8 cellular contexts compared by ENCODE assay signal in genomic region chr1:156130578-156130942, GRCh38. TPM values are rescaled to one million over a fixed set of nuclear protein-coding genes. Genes with fewer than 3 reads are reported as not detected.
DNase-seq lines count a peak whose midpoint lies in the region; ATAC-seq, FAIRE-seq and TF ChIP-seq lines count a peak whose summit lies in the region.

No MANE protein-coding gene starts in this region.

- FAIRE-seq in small intestine (lab: Jason Lieb, UNC): no peak

- ATAC-seq in Right ventricle myocardium superior (ENCODE audit: poor library complexity) (no peak), HG03520 (IDR thresholded peaks at IDR 0.05; ENCODE audit: unreplicated experiment) (no peak)

- 63% methylated on average over 6 of the region's 6 CpGs for WGBS in esophagus muscularis mucosa
- WGBS in ovary, 3 donors: 67 to 76% (median 71%) methylated on average over 6 of the region's 6 CpGs
- WGBS in small intestine, 3 donors: 74 to 79% (median 78%) methylated on average over 6 of the region's 6 CpGs

- TF ChIP-seq EP300 in esophagus muscularis mucosa (IDR thresholded peaks at IDR 0.05): no peak
- TF ChIP-seq EP300 in ovary (IDR thresholded peaks at IDR 0.05): no peak

- H3K27ac ChIP-seq in left ventricle myocardium inferior (replicated peaks) (peak overlapping the region; percentile 97), esophagus muscularis mucosa (replicated peaks in 1 of 4) (peak overlapping the region; percentile 92 to 100 (median 96)), ovary (peak overlapping the region; percentile 95 to 99), vagina (peak overlapping the region; percentile 97), small intestine (ENCODE audit: low read depth in 1 of 2, low read length in 1 of 2) (peak overlapping the region in 1 of 2 donors; percentile 7)

- H3K9me3 ChIP-seq in left ventricle myocardium inferior (replicated peaks) (no peaks in the 10 kb centered on the region), esophagus muscularis mucosa (no peaks in the 10 kb centered on the region), ovary (no peaks in the 10 kb centered on the region), vagina (no peaks in the 10 kb centered on the region), small intestine (ENCODE audit: control insufficient read depth, low read depth) (no peaks in the 10 kb centered on the region)

- TF ChIP-seq POLR2A in esophagus muscularis mucosa (IDR thresholded peaks at IDR 0.05; ENCODE audit: low read depth) (no peak), ovary (IDR thresholded peaks at IDR 0.05) (no peak), vagina (IDR thresholded peaks at IDR 0.05) (no peak)

- H3K4me1 ChIP-seq in left ventricle myocardium inferior (peaks cover 68% of the 10 kb centered on the region), esophagus muscularis mucosa (peaks cover 61 to 99% (median 64%) of the 10 kb centered on the region in 4 donors), ovary (ENCODE audit: insufficient read depth) (peaks cover 32% of the 10 kb centered on the region), vagina (peaks cover 57% of the 10 kb centered on the region), small intestine (ENCODE audit: control insufficient read depth in 2 of 2, insufficient read depth in 1 of 2, low read depth in 1 of 2, low read length in 1 of 2) (peaks cover 3 to 16% of the 10 kb centered on the region in 2 donors)

- TF ChIP-seq CTCF in left ventricle myocardium inferior (IDR thresholded peaks at IDR 0.05; ENCODE audit: borderline replicate concordance) (peak; percentile 2), esophagus muscularis mucosa (IDR thresholded peaks at IDR 0.05) (peak in 1 of 3 experiments; percentile 26), ovary (IDR thresholded peaks at IDR 0.05) (no peak), vagina (IDR thresholded peaks at IDR 0.05) (no peak)

- no peak for DNase-seq in left ventricle myocardium inferior
- DNase-seq in Right ventricle myocardium superior: no peak
- no peak for DNase-seq in esophagus muscularis mucosa (ENCODE audit: extremely low spot score)
- DNase-seq in ovary: no peak
- no peak for DNase-seq in vagina (ENCODE audit: extremely low spot score in 2 of 2)
- no peak for DNase-seq in small intestine
- no peak for DNase-seq in amygdala (lab: John Stamatoyannopoulos, UW)

- H3K4me3 ChIP-seq in left ventricle myocardium inferior: peak overlapping the region; percentile 50
- peak overlapping the region in 2 of 4 donors; percentile 32 to 33 for H3K4me3 ChIP-seq in esophagus muscularis mucosa
- H3K4me3 ChIP-seq in ovary: no peak overlapping the region
- H3K4me3 ChIP-seq in vagina: no peak overlapping the region
- H3K4me3 ChIP-seq in small intestine (ENCODE audit: low read depth in 1 of 2, low read length in 2 of 2): no peak overlapping the region

- peaks cover 52% of the 10 kb centered on the region for H3K36me3 ChIP-seq in left ventricle myocardium inferior
- H3K36me3 ChIP-seq in esophagus muscularis mucosa: peaks cover 52 to 53% (median 52%) of the 10 kb centered on the region in 4 donors
- H3K36me3 ChIP-seq in ovary: no peaks in the 10 kb centered on the region
- peaks cover 0 to 51% of the 10 kb centered on the region in 2 donors for H3K36me3 ChIP-seq in vagina
- peaks cover 16 to 17% of the 10 kb centered on the region in 2 donors for H3K36me3 ChIP-seq in small intestine (ENCODE audit: control insufficient read depth in 2 of 2, insufficient read depth in 2 of 2, low read length in 2 of 2)

- intact Hi-C loops in left ventricle myocardium inferior (cut with micrococcal nuclease): loop anchor here (2.0 kb wide), 1 partner anchor 34 kb away; no protein-coding TSS in a partner anchor
- intact Hi-C loops in Right ventricle myocardium superior (cut with DNase I): loop anchor here (2.0 kb wide), 1 partner anchor 34 kb away; no protein-coding TSS in a partner anchor
- intact Hi-C loops in esophagus muscularis mucosa (cut with DNase I): loop anchor here (1.0 kb wide), 1 partner anchor 34 kb away; no protein-coding TSS in a partner anchor
- intact Hi-C loops in ovary (cut with DNase I): loop anchor here in 3 of 4 donors (1.0 to 2.0 kb wide), 2 partner anchors 34 kb away; no protein-coding TSS in a partner anchor
- intact Hi-C loops in vagina (cut with DNase I): loop anchor here (2.0 kb wide), 1 partner anchor 34 kb away; no protein-coding TSS in a partner anchor

- no peaks in the 10 kb centered on the region for H3K27me3 ChIP-seq in left ventricle myocardium inferior (ENCODE audit: low read depth)
- no peaks in the 10 kb centered on the region for H3K27me3 ChIP-seq in esophagus muscularis mucosa
- no peaks in the 10 kb centered on the region for H3K27me3 ChIP-seq in ovary
- no peaks in the 10 kb centered on the region for H3K27me3 ChIP-seq in vagina
- H3K27me3 ChIP-seq in small intestine (ENCODE audit: control insufficient read depth in 2 of 2, insufficient read depth in 2 of 2, low read length in 2 of 2): no peaks in the 10 kb centered on the region

RNA-seq across cellular contexts. Expression of gene LMNA, which starts 16.0 kb away (rescaled TPM):
- total RNA-seq in left ventricle myocardium inferior (236 TPM), Right ventricle myocardium superior (270 TPM), esophagus muscularis mucosa (100 to 1,000 TPM; 311 to 589 (median 380) TPM), ovary (100 to 1,000 TPM; 197 to 609 (median 377) TPM), vagina (436 TPM)
- polyA plus RNA-seq in ovary (100 to 1,000 TPM in 1 of 2 donors, 10 to 100 TPM in 1; 50.1 to 157 TPM), small intestine (100 to 1,000 TPM in 2 of 3 donors, 10 to 100 TPM in 1; 89.7 to 168 (median 101) TPM)

RNA-seq across cellular contexts. Expression of gene SEMA4A, which starts 22.8 kb away (rescaled TPM):
- total RNA-seq in left ventricle myocardium inferior (1.0 TPM), Right ventricle myocardium superior (1.4 TPM), esophagus muscularis mucosa (1 to 10 TPM; 1.7 to 4.1 (median 2.6) TPM), ovary (1 to 10 TPM; 2.7 to 9.0 (median 5.5) TPM), vagina (18.7 TPM)
- polyA plus RNA-seq in ovary (1 to 10 TPM; 2.1 to 2.8 TPM), small intestine (1 to 10 TPM in 2 of 3 donors, under 1 TPM in 1; 0.89 to 1.9 (median 1.7) TPM)

RNA-seq across cellular contexts. Expression of gene MEX3A, which starts 48.3 kb away (rescaled TPM):
- total RNA-seq in left ventricle myocardium inferior: 0.16 TPM
- 0.16 TPM for total RNA-seq in Right ventricle myocardium superior
- total RNA-seq in esophagus muscularis mucosa: 1 to 10 TPM in 1 of 4 donors, under 1 TPM in 3; under 0.01 to 1.6 (median 0.66) TPM
- 10 to 100 TPM in 4 of 7 donors, 1 to 10 TPM in 3; 3.5 to 12.4 (median 10.2) TPM for total RNA-seq in ovary
- 1 to 10 TPM; 5.6 to 6.6 TPM for polyA plus RNA-seq in ovary
- 1.2 TPM for total RNA-seq in vagina
- polyA plus RNA-seq in small intestine: 1 to 10 TPM in 1 of 3 donors, under 1 TPM in 2; under 0.01 to 1.5 (median 0.22) TPM
